Comparison of ENCODE assay signal across 14 cellular contexts in the genomic region with DNA sequence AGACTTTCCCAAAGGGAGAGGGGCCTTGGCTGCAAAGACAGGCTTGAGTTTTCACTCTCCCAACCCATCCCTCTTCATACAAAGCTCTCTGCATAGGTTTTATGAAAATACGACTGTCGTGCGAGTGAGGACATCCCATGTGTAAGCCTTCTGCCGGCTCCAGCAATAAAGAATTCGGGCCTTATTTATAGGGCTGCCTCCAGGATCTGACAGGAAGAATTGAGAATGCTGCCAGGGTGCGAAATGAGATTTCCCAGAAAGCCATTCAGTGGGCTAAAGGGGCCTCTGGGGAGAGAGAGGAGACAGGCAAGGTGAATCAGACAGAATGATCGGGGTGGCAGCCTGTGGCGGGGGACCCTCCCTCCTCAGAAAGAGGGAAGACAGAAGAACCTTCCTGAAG.
DNase-seq lines count a peak whose midpoint lies in the region; ATAC-seq and TF ChIP-seq lines count a peak whose summit lies in the region.
"Had no signal": no experiment of that assay in that cellular context is flagged by ENCODE, and none has a peak within 500 bp of the region (broad histone marks: within the 10 kb centered on the region; RNA-seq: fewer than 3 reads in every experiment).

No MANE protein-coding gene starts in this region.

- TF ChIP-seq POLR2A in gastroesophageal sphincter (IDR thresholded peaks at IDR 0.05) = no peak
- TF ChIP-seq POLR2A in lower leg skin (IDR thresholded peaks at IDR 0.05) = no peak

- H3K4me1 ChIP-seq in endodermal cell (ENCODE audit: control insufficient read depth, insufficient read depth, low read length) (no peaks in the 10 kb centered on the region), gastroesophageal sphincter (no peaks in the 10 kb centered on the region)
- H3K4me1 ChIP-seq: Caco-2 had no signal

- H3K27me3 ChIP-seq in endodermal cell (ENCODE audit: control insufficient read depth, insufficient read depth, low read length, poor library complexity, severe bottlenecking) (no peaks in the 10 kb centered on the region), gastroesophageal sphincter (no peaks in the 10 kb centered on the region)

- H3K27me3 Mint-ChIP-seq in endodermal cell (ENCODE audit: insufficient read depth) (peaks cover 9% of the 10 kb centered on the region), nephron progenitor cell (ENCODE audit: low read depth, poor library complexity) (peaks cover 11% of the 10 kb centered on the region), type B pancreatic cell (peaks cover 8% of the 10 kb centered on the region)

- 91% methylated on average over 6 to 8 of the region's 8 CpGs for WGBS in endodermal cell (ENCODE audit: insufficient coverage in 1 of 2, insufficient read length in 1 of 2), 2 experiments
- 49 to 64% methylated on average over 6 to 8 of the region's 8 CpGs for whole genome bisulfite sequencing in gastroesophageal sphincter (ENCODE audit: low coverage in 1 of 2), 2 donors
- 51 to 58% methylated on average over 8 of the region's 8 CpGs for WGBS in lower leg skin, 2 donors

- H3K9me3 ChIP-seq in endodermal cell (ENCODE audit: control insufficient read depth, low read length) = peaks cover 30% of the 10 kb centered on the region
- H3K9me3 ChIP-seq in gastroesophageal sphincter = peaks cover 0 to 5% (median 0%) of the 10 kb centered on the region in 3 donors
- H3K9me3 ChIP-seq: Caco-2 had no signal

- H3K9me3 Mint-ChIP-seq in endodermal cell (peaks cover 37% of the 10 kb centered on the region), nephron progenitor cell (peaks cover 38% of the 10 kb centered on the region), type B pancreatic cell (peaks cover 5% of the 10 kb centered on the region)

- no peak overlapping the region for H3K27ac Mint-ChIP-seq in endodermal cell
- peak overlapping the region; percentile 84 for H3K27ac Mint-ChIP-seq in nephron progenitor cell
- H3K27ac Mint-ChIP-seq in type B pancreatic cell = peak overlapping the region; percentile 53
- H3K27ac Mint-ChIP-seq: CD8-positive, alpha-beta memory T cell had no signal

- no peak for ATAC-seq in gastroesophageal sphincter
- ATAC-seq in HG03442 (IDR thresholded peaks at IDR 0.05; ENCODE audit: unreplicated experiment) = no peak
- ATAC-seq: HCT116 had no signal

- no peak overlapping the region for H3K4me3 Mint-ChIP-seq in endodermal cell
- no peak overlapping the region for H3K4me3 Mint-ChIP-seq in nephron progenitor cell
- H3K4me3 Mint-ChIP-seq in type B pancreatic cell = peak overlapping the region; percentile 44
- H3K4me3 Mint-ChIP-seq: CD8-positive, alpha-beta memory T cell had no signal

- peak overlapping the region; percentile 24 for H3K27ac ChIP-seq in endodermal cell (ENCODE audit: low read depth, low read length)
- no peak overlapping the region for H3K27ac ChIP-seq in gastroesophageal sphincter
- H3K27ac ChIP-seq: 22Rv1 had no signal

- H3K4me1 Mint-ChIP-seq in endodermal cell (peaks cover 4% of the 10 kb centered on the region), nephron progenitor cell (peaks cover 26% of the 10 kb centered on the region), type B pancreatic cell (ENCODE audit: unreplicated experiment) (peaks cover 20% of the 10 kb centered on the region)
- H3K4me1 Mint-ChIP-seq: CD8-positive, alpha-beta memory T cell had no signal

- H3K4me3 ChIP-seq in endodermal cell (ENCODE audit: low read length) = no peak overlapping the region
- no peak overlapping the region for H3K4me3 ChIP-seq in gastroesophageal sphincter
- H3K4me3 ChIP-seq in lower leg skin (ENCODE audit: low read depth, poor library complexity, severe bottlenecking) = no peak overlapping the region

- no peak for TF ChIP-seq EP300 in gastroesophageal sphincter (IDR thresholded peaks at IDR 0.05)

- intact Hi-C loops in lower leg skin (cut with DNase I; ENCODE audit: low total_unique reads) = no loop called here

- H3K9ac ChIP-seq in endodermal cell (ENCODE audit: extremely low read depth, low read length, poor library complexity, severe bottlenecking) = no peak overlapping the region

- DNase-seq in NCI-H2171 treated with DMSO at 0.1 percent for 48 hours (lab: John Stamatoyannopoulos, UW) (peak; percentile 50), NCI-H2171 (lab: John Stamatoyannopoulos, UW) (no peak), endodermal cell (no peak), nephron progenitor cell (no peak), type B pancreatic cell (ENCODE audit: extremely low spot score, unreplicated experiment) (no peak), lower leg skin (ENCODE audit: low spot score in 2 of 2) (no peak)
- DNase-seq: Caco-2; CD8-positive, alpha-beta memory T cell; DND-41; GDM1 had no signal

- H3K36me3 ChIP-seq in endodermal cell (ENCODE audit: control insufficient read depth, insufficient read depth, low read length) (no peaks in the 10 kb centered on the region), gastroesophageal sphincter (no peaks in the 10 kb centered on the region)

- no peaks in the 10 kb centered on the region for H3K36me3 Mint-ChIP-seq in endodermal cell (ENCODE audit: low read depth)
- H3K36me3 Mint-ChIP-seq in nephron progenitor cell (ENCODE audit: low read depth) = no peaks in the 10 kb centered on the region
- peaks cover 10% of the 10 kb centered on the region for H3K36me3 Mint-ChIP-seq in type B pancreatic cell
- H3K36me3 Mint-ChIP-seq: CD8-positive, alpha-beta memory T cell had no signal

- TF ChIP-seq CTCF in endodermal cell (conservative IDR thresholded peaks at IDR 0.05) (no peak), nephron progenitor cell (IDR thresholded peaks at IDR 0.05) (no peak), type B pancreatic cell (conservative IDR thresholded peaks at IDR 0.05) (no peak), gastroesophageal sphincter (IDR thresholded peaks at IDR 0.05) (no peak), lower leg skin (IDR thresholded peaks at IDR 0.05) (no peak)
